ENCODE assay signal across 14 cellular contexts in the genomic region with DNA sequence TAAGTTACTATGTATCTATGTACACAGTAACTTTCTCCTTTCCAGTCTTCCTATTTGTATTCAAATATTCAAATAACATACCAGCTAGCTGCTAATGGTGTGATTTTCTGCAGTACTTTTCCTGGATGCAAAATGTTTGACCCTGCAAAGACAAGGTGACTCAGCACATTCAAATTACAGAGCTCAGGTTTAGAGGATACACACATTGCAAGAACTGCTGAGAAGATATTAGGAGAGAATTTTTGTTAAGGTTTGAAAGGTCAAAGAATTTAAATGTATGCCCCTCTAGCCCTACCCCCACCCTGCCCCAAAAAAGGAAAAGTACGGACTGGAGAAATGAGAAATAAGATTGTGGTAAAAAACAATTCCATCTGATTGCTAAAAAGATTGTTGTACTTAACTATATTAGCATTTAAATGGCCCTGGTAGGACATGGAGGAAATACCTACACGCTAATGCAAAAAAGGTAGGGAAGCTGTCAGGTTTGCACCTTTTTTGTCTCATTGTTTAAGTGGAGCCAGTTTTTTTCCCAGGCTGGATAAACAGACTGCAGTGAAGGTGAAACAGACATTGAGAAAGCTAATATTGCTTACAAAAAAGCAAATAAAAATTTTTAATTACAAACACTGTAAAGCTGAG. TPM values are rescaled to one million over a fixed set of nuclear protein-coding genes. Genes with fewer than 3 reads are reported as not detected.
DNase-seq lines count a peak whose midpoint lies in the region; ATAC-seq, FAIRE-seq and TF ChIP-seq lines count a peak whose summit lies in the region.
"Had no signal": no experiment of that assay in that cellular context is flagged by ENCODE, and none has a peak within 500 bp of the region (broad histone marks: within the 10 kb centered on the region; RNA-seq: fewer than 3 reads in every experiment).

No MANE protein-coding gene starts in this region.

- H3K79me2 ChIP-seq in HCT116 (ENCODE audit: insufficient read depth, low read length): no peaks in the 10 kb centered on the region
- H3K79me2 ChIP-seq in fibroblast of lung (ENCODE audit: control insufficient read depth, insufficient read depth, low read length): no peaks in the 10 kb centered on the region

- POLR2A ChIA-PET in HCT116 (lab: Charles Lee): interaction anchor here (1.3 kb wide), 1 partner anchor 9 kb away, joined by 3 read pairs; no protein-coding TSS in a partner anchor

- BruUV-seq in HCT116 (replicated peaks; lab: Mats Ljungman, UMichigan): no TSS peak

- H3K9me3 ChIP-seq in HCT116 (ENCODE audit: control insufficient read depth in 1 of 2, insufficient read depth in 1 of 2, low read depth in 1 of 2, low read length in 2 of 2) (no peaks in the 10 kb centered on the region), fibroblast of lung (ENCODE audit: control insufficient read depth, insufficient read depth, low read depth, low read length) (no peaks in the 10 kb centered on the region)

- intact Hi-C loops in HCT116 (cut with micrococcal nuclease): no loop called here

- TF ChIP-seq RAD21 in HCT116 (IDR thresholded peaks at IDR 0.05; ENCODE audit: low read depth): no peak

- H3K4me3 ChIP-seq in HCT116 (replicated peaks in 1 of 2; ENCODE audit: low read depth in 1 of 2, low read length in 2 of 2): no peak overlapping the region
- H3K4me3 ChIP-seq in fibroblast of lung (replicated peaks in 1 of 4; ENCODE audit: control extremely low read depth in 1 of 4, insufficient read depth in 1 of 4, low read depth in 3 of 4, low read length in 4 of 4): no peak overlapping the region

- TF ChIP-seq POLR2A in HCT116 (IDR thresholded peaks at IDR 0.05; ENCODE audit: borderline replicate concordance, extremely low read depth, insufficient read depth, insufficient read length): no peak

- H3K36me3 Mint-ChIP-seq in progenitor cell of endocrine pancreas (ENCODE audit: insufficient read depth) (no peaks in the 10 kb centered on the region), immature natural killer cell (peaks cover 14 to 32% (median 26%) of the 10 kb centered on the region in 3 donors)

- ATAC-seq in HCT116 (no peak), GM21737 (IDR thresholded peaks at IDR 0.05; ENCODE audit: unreplicated experiment) (no peak)
- ATAC-seq: stimulated activated memory B cell treated with anti-CD40 and anti-IgM and Interleukin-4, amounts not matched to agents 10 μg/mL and 1 μg/mL and 100 μg/mL, for 72 hours had no signal

- peak overlapping the region; percentile 65 for H3K27ac Mint-ChIP-seq in progenitor cell of endocrine pancreas
- H3K27ac Mint-ChIP-seq in immature natural killer cell: no peak overlapping the region
- H3K27ac Mint-ChIP-seq: stimulated activated memory B cell treated with anti-CD40 and anti-IgM and Interleukin-4, amounts not matched to agents 10 μg/mL and 1 μg/mL and 100 μg/mL, for 72 hours had no signal

- CTCF ChIA-PET in HCT116 (lab: Charles Lee): interaction anchor here (0.5 kb wide), 1 partner anchor 749 kb away, joined by 3 read pairs; no protein-coding TSS in a partner anchor

- H2AFZ ChIP-seq in HCT116 (ENCODE audit: low read depth, low read length, poor library complexity, severe bottlenecking) (no peak overlapping the region), fibroblast of lung (ENCODE audit: low read length) (no peak overlapping the region)

- H4K20me1 ChIP-seq in HCT116 (ENCODE audit: insufficient read depth) (no peaks in the 10 kb centered on the region), fibroblast of lung (ENCODE audit: control insufficient read depth, extremely low read depth, insufficient read depth, low read length) (no peaks in the 10 kb centered on the region)

- no peaks in the 10 kb centered on the region for H3K9me2 ChIP-seq in HCT116 (ENCODE audit: insufficient read depth)

- RAD21 ChIA-PET in HCT116 (lab: Charles Lee; ENCODE audit: low non-redundant PET in 1 of 2, low total read pairs in 2 of 2, uncharacterized antibody in 2 of 2, unreplicated experiment in 2 of 2): interaction anchor here in 1 of 2 experiments (0.7 kb wide), 1 partner anchor 58 kb away, joined by 3 read pairs; no protein-coding TSS in a partner anchor

- H3K4me3 Mint-ChIP-seq in progenitor cell of endocrine pancreas (ENCODE audit: low read depth): no peak overlapping the region
- H3K4me3 Mint-ChIP-seq in immature natural killer cell: no peak overlapping the region
- H3K4me3 Mint-ChIP-seq: stimulated activated memory B cell treated with anti-CD40 and anti-IgM and Interleukin-4, amounts not matched to agents 10 μg/mL and 1 μg/mL and 100 μg/mL, for 72 hours had no signal

- DNase-seq in HCT116 (ENCODE audit: low read depth, low spot score) (no peak), RCC 7860 (ENCODE audit: low spot score) (peak; percentile 32), fibroblast of lung (ENCODE audit: low read depth in 2 of 2) (peak; percentile 43 to 69), progenitor cell of endocrine pancreas (ENCODE audit: low spot score, unreplicated experiment) (no peak), SHP77 treated with DMSO at 0.1 percent for 48 hours (lab: John Stamatoyannopoulos, UW) (no peak), immature natural killer cell (no peak), NCI-H1436 (lab: John Stamatoyannopoulos, UW) (no peak)
- DNase-seq: activated T-cell treated with anti-CD3 and anti-CD28 coated beads, Interleukin-2, amount 50 U/mL, for 48 hours; DMS153; glutamatergic neuron; MM.1S; NK-92 treated with Interleukin-12 subunit alpha and Interleukin-12 subunit beta, amount 100 ng/mL, for 24 hours had no signal

- H3K9me3 Mint-ChIP-seq in progenitor cell of endocrine pancreas (ENCODE audit: low read depth): no peaks in the 10 kb centered on the region
- no peaks in the 10 kb centered on the region for H3K9me3 Mint-ChIP-seq in immature natural killer cell
- H3K9me3 Mint-ChIP-seq: stimulated activated memory B cell treated with anti-CD40 and anti-IgM and Interleukin-4, amounts not matched to agents 10 μg/mL and 1 μg/mL and 100 μg/mL, for 72 hours had no signal

- peak; percentile 77 for FAIRE-seq in RCC 7860 (lab: Jason Lieb, UNC)

- no peaks in the 10 kb centered on the region for H3K36me3 ChIP-seq in HCT116 (ENCODE audit: control insufficient read depth in 1 of 2, insufficient read depth in 2 of 2, low read length in 2 of 2)
- H3K36me3 ChIP-seq in fibroblast of lung (ENCODE audit: control insufficient read depth, insufficient read depth, low read length): no peaks in the 10 kb centered on the region

- TF ChIP-seq CTCF in HCT116 (IDR thresholded peaks at IDR 0.05 in 2 of 3, conservative IDR thresholded peaks at IDR 0.05 in 1 of 3; ENCODE audit: borderline replicate concordance in 1 of 3, insufficient read depth in 1 of 3, low read depth in 2 of 3, low read length in 2 of 3): no peak
- no peak for TF ChIP-seq CTCF in fibroblast of lung (conservative IDR thresholded peaks at IDR 0.05 in 1 of 2, IDR thresholded peaks at IDR 0.05 in 1 of 2; ENCODE audit: low read depth in 1 of 2, low read length in 2 of 2)
- TF ChIP-seq CTCF in progenitor cell of endocrine pancreas (IDR thresholded peaks at IDR 0.05; ENCODE audit: unreplicated experiment): no peak

- H3K9ac ChIP-seq in HCT116 (ENCODE audit: low read length) (no peak overlapping the region), fibroblast of lung (ENCODE audit: insufficient read depth, low read length) (no peak overlapping the region)

- H3K27me3 Mint-ChIP-seq in progenitor cell of endocrine pancreas (no peaks in the 10 kb centered on the region), immature natural killer cell (ENCODE audit: low read depth in 3 of 3) (no peaks in the 10 kb centered on the region)
- H3K27me3 Mint-ChIP-seq: stimulated activated memory B cell treated with anti-CD40 and anti-IgM and Interleukin-4, amounts not matched to agents 10 μg/mL and 1 μg/mL and 100 μg/mL, for 72 hours had no signal

- H3K27ac ChIP-seq in HCT116 (ENCODE audit: low read depth, low read length): no peak overlapping the region
- no peak overlapping the region for H3K27ac ChIP-seq in fibroblast of lung (ENCODE audit: insufficient read depth, low read length)

- peaks cover 35% of the 10 kb centered on the region for H3K4me1 Mint-ChIP-seq in progenitor cell of endocrine pancreas (ENCODE audit: low read depth)
- H3K4me1 Mint-ChIP-seq in immature natural killer cell: no peaks in the 10 kb centered on the region

- H3K4me1 ChIP-seq in HCT116 (ENCODE audit: control insufficient read depth in 1 of 2, insufficient read depth in 2 of 2, low read length in 2 of 2) (peaks cover 5 to 20% of the 10 kb centered on the region in 2 experiments; a peak in 3 of 4 replicates), fibroblast of lung (ENCODE audit: control insufficient read depth, extremely low read depth, insufficient read depth, low read length) (peaks cover 8% of the 10 kb centered on the region)

- peak overlapping the region; percentile 18; the same call in 1 of the 2 replicates for H3K4me2 ChIP-seq in HCT116 (ENCODE audit: low read length)
- H3K4me2 ChIP-seq in fibroblast of lung (ENCODE audit: extremely low read depth, insufficient read depth, low read length): no peak overlapping the region

- H3K27me3 ChIP-seq in HCT116 (ENCODE audit: insufficient read depth, low read length) (no peaks in the 10 kb centered on the region), fibroblast of lung (ENCODE audit: control insufficient read depth, insufficient read depth, low read length) (no peaks in the 10 kb centered on the region)

TF ChIP-seq in HCT116, 20 proteins besides CTCF, POLR2A, EP300 and RAD21 (continues in another document):
- TF ChIP-seq SIN3A (IDR thresholded peaks at IDR 0.05; ENCODE audit: low read depth) (no peak), ZFX (IDR thresholded peaks at IDR 0.05) (no peak), YY1 (IDR thresholded peaks at IDR 0.05; ENCODE audit: extremely low read depth, insufficient replicate concordance, low read depth, low read length) (no peak)

RNA-seq across cellular contexts. Expression of a gene that starts 45.6 kb away (rescaled TPM):
- total RNA-seq in HCT116 (2021; ENCODE audit: unreplicated experiment) (23.3 TPM), fibroblast of lung (32.9 and 39.0 TPM in 2 replicates), progenitor cell of endocrine pancreas (34.2 and 35.0 TPM in 2 replicates)
- polyA plus RNA-seq in HCT116 (2012): 7.0 and 10.4 TPM in 2 replicates
- polyA plus RNA-seq in fibroblast of lung (11.1 and 14.0 TPM in 2 replicates), immature natural killer cell (10 to 100 TPM; 15.3 to 33.3 (median 27.3) TPM)
- polyA plus RNA-seq in fibroblast of lung (2012): 12.8 and 16.3 TPM in 2 replicates
- polyA minus RNA-seq in fibroblast of lung (ENCODE audit: low replicate concordance): 7.0 and 14.8 TPM in 2 replicates

Comparison
In these comparisons a context has a peak if more than half of its experiments do, and no peak if none do; other contexts are left out.
1. DNase-seq: peak in RCC 7860 (single experiment) and fibroblast of lung (2 of 2); none in HCT116 (single experiment), progenitor cell of endocrine pancreas (single experiment), SHP77 treated with DMSO at 0.1 percent for 48 hours (single experiment), immature natural killer cell (0 of 3) and NCI-H1436 (single experiment).